In genomic region chr11:80587906-80588305, GRCh38 we compare ENCODE assay signal across 22 cellular contexts.
"Had no signal": no experiment of that assay in that cellular context is flagged by ENCODE, and none has a peak within 500 bp of the region (broad histone marks: within the 10 kb centered on the region; RNA-seq: fewer than 3 reads in every experiment).

No MANE protein-coding gene starts in this region.

- H3K4me3 Mint-ChIP-seq: naive thymus-derived CD8-positive, alpha-beta T cell; neural crest cell; stimulated activated effector memory CD8-positive, alpha-beta T cell treated with anti-CD3 and anti-CD28 coated beads, Interleukin-12 subunit alpha, Interleukin-12 subunit beta, amount 100 ng/mL, for 72 hours; stimulated activated naive CD8-positive, alpha-beta T cell treated with anti-CD3 and anti-CD28 coated beads, Interleukin-15, Interleukin-2, amounts not matched to agents 100 ng/mL and 50 ng/mL, for 24 hours had no signal

- H3K36me3 Mint-ChIP-seq: naive thymus-derived CD8-positive, alpha-beta T cell; stimulated activated effector memory CD8-positive, alpha-beta T cell treated with anti-CD3 and anti-CD28 coated beads, Interleukin-12 subunit alpha, Interleukin-12 subunit beta, amount 100 ng/mL, for 72 hours had no signal

- DNase-seq: cortex of kidney; dorsolateral prefrontal cortex; effector CD8-positive, alpha-beta T cell; heart right ventricle; hypothalamus; kidney glomerular epithelial cell; mammary epithelial cell; naive thymus-derived CD8-positive, alpha-beta T cell; ovary; right cardiac atrium; small intestine; stimulated activated CD4-positive, alpha-beta T cell treated with anti-CD3 and anti-CD28 coated beads, Interleukin-2, amount 100 ng/mL, for 48 hours; stimulated activated CD8-positive, alpha-beta memory T cell treated with anti-CD3 and anti-CD28 coated beads, Interleukin-4, amount 100 ng/mL, for 48 hours; transverse colon had no signal

- FAIRE-seq: frontal cortex, islet of Langerhans, small intestine had no signal

- H3K4me1 ChIP-seq: heart right ventricle, transverse colon had no signal

- H3K9me3 ChIP-seq: ovary, thoracic aorta, transverse colon had no signal

- H3K27ac ChIP-seq: dorsolateral prefrontal cortex, heart right ventricle, ovary, thoracic aorta, transverse colon had no signal

- H3K36me3 ChIP-seq: heart right ventricle, ovary, thoracic aorta, transverse colon had no signal

- H3K27me3 Mint-ChIP-seq: naive thymus-derived CD8-positive, alpha-beta T cell; stimulated activated naive CD8-positive, alpha-beta T cell treated with anti-CD3 and anti-CD28 coated beads, Interleukin-15, Interleukin-2, amounts not matched to agents 100 ng/mL and 50 ng/mL, for 24 hours had no signal

- H3K4me1 Mint-ChIP-seq: naive thymus-derived CD8-positive, alpha-beta T cell; stimulated activated effector memory CD8-positive, alpha-beta T cell treated with anti-CD3 and anti-CD28 coated beads, Interleukin-12 subunit alpha, Interleukin-12 subunit beta, amount 100 ng/mL, for 72 hours had no signal

- H3K27ac Mint-ChIP-seq: naive thymus-derived CD8-positive, alpha-beta T cell; stimulated activated effector memory CD8-positive, alpha-beta T cell treated with anti-CD3 and anti-CD28 coated beads, Interleukin-12 subunit alpha, Interleukin-12 subunit beta, amount 100 ng/mL, for 72 hours; stimulated activated naive CD8-positive, alpha-beta T cell treated with anti-CD3 and anti-CD28 coated beads, Interleukin-15, Interleukin-2, amounts not matched to agents 100 ng/mL and 50 ng/mL, for 24 hours had no signal

- ATAC-seq: esophagus mucosa; heart right ventricle; left lobe of liver; naive thymus-derived CD8-positive, alpha-beta T cell; right cardiac atrium; stimulated activated effector memory CD8-positive, alpha-beta T cell treated with anti-CD3 and anti-CD28 coated beads, Interleukin-12 subunit alpha, Interleukin-12 subunit beta, amount 100 ng/mL, for 72 hours had no signal

- H3K9me3 Mint-ChIP-seq: stimulated activated naive CD8-positive, alpha-beta T cell treated with anti-CD3 and anti-CD28 coated beads, Interleukin-15, Interleukin-2, amounts not matched to agents 100 ng/mL and 50 ng/mL, for 24 hours had no signal

- H3K4me3 ChIP-seq: dorsolateral prefrontal cortex, heart right ventricle, ovary, thoracic aorta, transverse colon had no signal

- H3K27me3 ChIP-seq: dorsolateral prefrontal cortex, heart right ventricle, ovary, transverse colon had no signal
